Comparison of ENCODE assay signal across 13 cellular contexts in the genomic region with DNA sequence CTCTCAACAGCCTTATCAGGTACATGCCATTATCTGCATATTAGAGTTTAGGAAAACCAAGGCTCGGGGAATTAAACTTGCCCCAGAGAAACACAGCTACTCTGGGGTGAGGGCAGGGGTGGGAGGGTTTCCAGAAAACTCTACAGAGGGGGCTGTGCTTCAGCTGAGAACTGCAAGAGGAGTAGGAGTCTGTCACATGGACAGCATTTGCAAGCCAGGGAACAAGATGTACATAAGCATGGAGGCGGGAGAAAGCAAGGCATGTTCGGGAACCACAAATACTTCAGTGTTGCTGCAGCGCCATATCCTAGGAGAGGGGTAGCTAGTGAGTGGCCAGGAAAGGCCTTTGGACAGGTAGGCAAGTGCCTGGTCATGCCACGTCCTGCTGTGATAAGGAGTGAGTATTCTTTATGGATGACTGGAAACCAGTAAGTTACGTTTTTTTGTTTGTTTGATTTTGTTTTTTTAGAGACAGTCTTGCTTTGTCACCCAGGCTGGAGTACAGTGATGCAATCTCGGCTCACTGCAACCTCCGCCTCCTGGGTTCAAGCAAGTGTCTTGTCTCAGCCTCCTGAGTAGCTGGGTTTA.
"Had no signal": no experiment of that assay in that cellular context is flagged by ENCODE, and none has a peak within 500 bp of the region (broad histone marks: within the 10 kb centered on the region; RNA-seq: fewer than 3 reads in every experiment).

No MANE protein-coding gene starts in this region.

- H3K4me1 ChIP-seq: pancreas had no signal

- H3K4me2 ChIP-seq: neural progenitor cell had no signal

- H3K27me3 ChIP-seq: adrenal gland, neural progenitor cell had no signal

- H3K27ac ChIP-seq: neural progenitor cell, pancreas had no signal

- H3K9ac ChIP-seq: neural progenitor cell had no signal

- ATAC-seq: pancreas; stimulated activated memory B cell treated with anti-CD40 and anti-IgM and Interleukin-4, amounts not matched to agents 10 μg/mL and 1 μg/mL and 100 μg/mL, for 72 hours had no signal

- DNase-seq: activated CD4-positive, alpha-beta T cell treated with anti-CD3 and anti-CD28 coated beads, Interleukin-2, amount 50 U/mL, for 48 hours; activated CD4-positive, CD25-positive, alpha-beta regulatory T cell treated with anti-CD3 and anti-CD28 coated beads, Interleukin-2, amount 50 U/mL, for 72 hours; activated effector memory CD4-positive, alpha-beta T cell treated with anti-CD3 and anti-CD28 coated beads, Interleukin-2, amount 50 U/mL, for 16 hours; activated T-cell treated with anti-CD3 and anti-CD28 coated beads, Interleukin-2, amount 50 U/mL, for 24 hours; effector memory CD4-positive, alpha-beta T cell; foreskin melanocyte; immature natural killer cell; naive B cell; pancreas; stimulated activated CD4-positive, alpha-beta T cell treated with anti-CD3 and anti-CD28 coated beads, Interleukin-12 subunit alpha, Interleukin-12 subunit beta, amount 100 ng/mL, for 4 hours had no signal

- H2AFZ ChIP-seq: neural progenitor cell had no signal

- H3K4me3 ChIP-seq: adrenal gland, neural progenitor cell, pancreas had no signal

- H3K36me3 ChIP-seq: neural progenitor cell, pancreas had no signal

- H3K9me3 ChIP-seq: adrenal gland, pancreas had no signal
